In genomic region chr9:15480028-15480427, GRCh38 we compare ENCODE assay signal across 19 cellular contexts. TPM values are rescaled to one million over a fixed set of nuclear protein-coding genes. Genes with fewer than 3 reads are reported as not detected.
DNase-seq lines count a peak whose midpoint lies in the region; ATAC-seq and FAIRE-seq lines count a peak whose summit lies in the region.
"Had no signal": no experiment of that assay in that cellular context is flagged by ENCODE, and none has a peak within 500 bp of the region (broad histone marks: within the 10 kb centered on the region; RNA-seq: fewer than 3 reads in every experiment).

No MANE protein-coding gene starts in this region.

- H3K4me3 Mint-ChIP-seq in activated T-cell treated with anti-CD3 and anti-CD28 coated beads, Interleukin-2, amount 50 U/mL, for 24 hours: no peak overlapping the region
- no peak overlapping the region for H3K4me3 Mint-ChIP-seq in activated T-cell treated with anti-CD3 and anti-CD28 coated beads, Interleukin-2, amount 50 U/mL, for 4 hours

- H3K36me3 ChIP-seq in small intestine (ENCODE audit: control insufficient read depth in 2 of 2, insufficient read depth in 2 of 2, low read length in 2 of 2): peaks cover 2 to 3% of the 10 kb centered on the region in 2 donors

- no peaks in the 10 kb centered on the region for H3K27me3 Mint-ChIP-seq in activated T-cell treated with anti-CD3 and anti-CD28 coated beads, Interleukin-2, amount 50 U/mL, for 24 hours
- H3K27me3 Mint-ChIP-seq in activated T-cell treated with anti-CD3 and anti-CD28 coated beads, Interleukin-2, amount 50 U/mL, for 4 hours (ENCODE audit: low read depth): no peaks in the 10 kb centered on the region

- H3K4me3 ChIP-seq in small intestine (ENCODE audit: low read depth in 1 of 2, low read length in 2 of 2): no peak overlapping the region
- H3K4me3 ChIP-seq: BLaER1 treated with 17β-estradiol and CSF1 and Interleukin-3, amounts not matched to agents 10 nM and 100 nM had no signal

- ATAC-seq in activated T-cell treated with anti-CD3 and anti-CD28 coated beads, Interleukin-2, amount 50 U/mL, for 4 hours: no peak
- no peak for ATAC-seq in GM19023 (IDR thresholded peaks at IDR 0.05; ENCODE audit: unreplicated experiment)

- no peak for DNase-seq in activated T-cell treated with anti-CD3 and anti-CD28 coated beads, Interleukin-2, amount 50 U/mL, for 24 hours
- no peak for DNase-seq in activated T-cell treated with anti-CD3 and anti-CD28 coated beads, Interleukin-2, amount 50 U/mL, for 4 hours
- DNase-seq in NCI-H69 (lab: John Stamatoyannopoulos, UW): peak; percentile 29
- DNase-seq in small intestine: peak; percentile 3
- no peak for DNase-seq in GM19240 (ENCODE audit: insufficient read length, low spot score)
- no peak for DNase-seq in 8988T
- DNase-seq: COR-L47, H7, NCI-H1092, NCI-H1694 treated with DMSO at 0.1 percent for 48 hours, NCI-H226, NCI-H774, RPMI8226, SIG-M5 had no signal

- peaks cover 27% of the 10 kb centered on the region for H3K4me1 Mint-ChIP-seq in activated T-cell treated with anti-CD3 and anti-CD28 coated beads, Interleukin-2, amount 50 U/mL, for 24 hours (ENCODE audit: low read depth)
- H3K4me1 Mint-ChIP-seq in activated T-cell treated with anti-CD3 and anti-CD28 coated beads, Interleukin-2, amount 50 U/mL, for 4 hours (ENCODE audit: low read depth): peaks cover 28% of the 10 kb centered on the region

- H3K36me3 Mint-ChIP-seq in activated T-cell treated with anti-CD3 and anti-CD28 coated beads, Interleukin-2, amount 50 U/mL, for 24 hours (ENCODE audit: low read depth): peaks cover 73% of the 10 kb centered on the region
- peaks cover 28% of the 10 kb centered on the region for H3K36me3 Mint-ChIP-seq in activated T-cell treated with anti-CD3 and anti-CD28 coated beads, Interleukin-2, amount 50 U/mL, for 4 hours (ENCODE audit: insufficient read depth)

- FAIRE-seq in islet of Langerhans (lab: Jason Lieb, UNC) (peak; percentile 30), small intestine (lab: Jason Lieb, UNC) (no peak)
- FAIRE-seq: A204.1, GM12892 had no signal

- no peaks in the 10 kb centered on the region for H3K9me3 Mint-ChIP-seq in activated T-cell treated with anti-CD3 and anti-CD28 coated beads, Interleukin-2, amount 50 U/mL, for 24 hours
- H3K9me3 Mint-ChIP-seq in activated T-cell treated with anti-CD3 and anti-CD28 coated beads, Interleukin-2, amount 50 U/mL, for 4 hours: no peaks in the 10 kb centered on the region

- WGBS in small intestine, 3 donors: 50 to 75% (median 66%) methylated on average over 1 of the region's 1 CpG

- H3K27me3 ChIP-seq in small intestine (ENCODE audit: control insufficient read depth in 2 of 2, insufficient read depth in 2 of 2, low read length in 2 of 2): no peaks in the 10 kb centered on the region
- H3K27me3 ChIP-seq: BLaER1 treated with 17β-estradiol and CSF1 and Interleukin-3, amounts not matched to agents 10 nM and 100 nM had no signal

- peak overlapping the region; percentile 35 for H3K27ac Mint-ChIP-seq in activated T-cell treated with anti-CD3 and anti-CD28 coated beads, Interleukin-2, amount 50 U/mL, for 24 hours

- no peaks in the 10 kb centered on the region for H3K4me1 ChIP-seq in small intestine (ENCODE audit: control insufficient read depth in 2 of 2, insufficient read depth in 1 of 2, low read depth in 1 of 2, low read length in 1 of 2)

- H3K9me3 ChIP-seq in small intestine (ENCODE audit: control insufficient read depth, low read depth): no peaks in the 10 kb centered on the region
- H3K9me3 ChIP-seq: BLaER1 treated with 17β-estradiol and CSF1 and Interleukin-3, amounts not matched to agents 10 nM and 100 nM had no signal

- H3K27ac ChIP-seq in small intestine (ENCODE audit: low read depth in 1 of 2, low read length in 1 of 2): no peak overlapping the region
- H3K27ac ChIP-seq: BLaER1 treated with 17β-estradiol and CSF1 and Interleukin-3, amounts not matched to agents 10 nM and 100 nM had no signal

RNA-seq across cellular contexts. Expression of gene PSIP1, which starts 30.7 kb away (rescaled TPM):
- total RNA-seq in activated T-cell treated with anti-CD3 and anti-CD28 coated beads, Interleukin-2, amount 50 U/mL, for 4 hours: 10 to 100 TPM; 43.2 to 54.1 (median 44.7) TPM
- polyA plus RNA-seq in small intestine: 10 to 100 TPM; 10.1 to 31.1 (median 19.5) TPM

RNA-seq across cellular contexts. Expression of gene SNAPC3, which starts 57.4 kb away (rescaled TPM):
- 10 to 100 TPM; 11.8 to 17.1 (median 14.3) TPM for total RNA-seq in activated T-cell treated with anti-CD3 and anti-CD28 coated beads, Interleukin-2, amount 50 U/mL, for 4 hours
- 10 to 100 TPM in 2 of 3 donors, 1 to 10 TPM in 1; 7.6 to 14.1 (median 13.3) TPM for polyA plus RNA-seq in small intestine

Comparison
In these comparisons a context has a peak if more than half of its experiments do, and no peak if none do; other contexts are left out.
1. DNase-seq: peak in NCI-H69 (single experiment) and small intestine (single experiment); none in activated T-cell treated with anti-CD3 and anti-CD28 coated beads, Interleukin-2, amount 50 U/mL, for 24 hours (single experiment), activated T-cell treated with anti-CD3 and anti-CD28 coated beads, Interleukin-2, amount 50 U/mL, for 4 hours (single experiment), GM19240 (single experiment) and 8988T (single experiment).